ENCODE assay signal across 6 cellular contexts in the genomic region with DNA sequence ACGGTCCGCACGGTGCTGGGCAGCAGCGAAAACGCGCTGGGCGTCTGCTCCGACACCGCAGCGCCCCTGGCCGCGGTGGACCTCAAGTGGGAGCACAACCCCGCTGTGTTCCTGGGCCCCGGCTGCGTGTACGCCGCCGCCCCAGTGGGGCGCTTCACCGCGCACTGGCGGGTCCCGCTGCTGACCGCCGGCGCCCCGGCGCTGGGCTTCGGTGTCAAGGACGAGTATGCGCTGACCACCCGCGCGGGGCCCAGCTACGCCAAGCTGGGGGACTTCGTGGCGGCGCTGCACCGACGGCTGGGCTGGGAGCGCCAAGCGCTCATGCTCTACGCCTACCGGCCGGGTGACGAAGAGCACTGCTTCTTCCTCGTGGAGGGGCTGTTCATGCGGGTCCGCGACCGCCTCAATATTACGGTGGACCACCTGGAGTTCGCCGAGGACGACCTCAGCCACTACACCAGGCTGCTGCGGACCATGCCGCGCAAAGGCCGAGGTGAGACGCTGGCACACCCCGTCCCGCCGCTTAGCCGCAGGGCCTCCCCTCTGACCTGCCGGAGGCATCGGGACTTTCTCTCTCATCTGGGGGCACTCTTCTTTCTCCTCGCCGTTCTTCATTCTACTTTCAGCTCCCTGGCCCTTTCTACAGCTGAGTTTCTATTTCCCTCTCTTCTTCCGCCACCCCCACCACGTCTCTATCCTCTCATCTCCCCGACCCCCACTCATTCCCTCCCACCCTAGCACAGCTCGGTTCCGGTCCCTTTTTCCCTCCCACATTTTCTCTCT. TPM values are rescaled to one million over a fixed set of nuclear protein-coding genes. Genes with fewer than 3 reads are reported as not detected.
DNase-seq lines count a peak whose midpoint lies in the region; ATAC-seq and TF ChIP-seq lines count a peak whose summit lies in the region.

No MANE protein-coding gene starts in this region.

- H3K9me3 ChIP-seq in skeletal muscle tissue (ENCODE audit: control insufficient read depth in 3 of 3, low read length in 3 of 3): no peaks in the 10 kb centered on the region

- peaks cover 10 to 24% (median 18%) of the 10 kb centered on the region in 3 donors for H3K4me1 ChIP-seq in skeletal muscle tissue (ENCODE audit: control insufficient read depth in 3 of 3, insufficient read depth in 3 of 3, low read length in 3 of 3)

- TF ChIP-seq POLR2A in erythroblast (IDR thresholded peaks at IDR 0.05; ENCODE audit: low read length): no peak

- no peak for ATAC-seq in GM21526 (IDR thresholded peaks at IDR 0.05; ENCODE audit: low FRiP score, unreplicated experiment)
- no peak for ATAC-seq in GM18907 (IDR thresholded peaks at IDR 0.05; ENCODE audit: unreplicated experiment)

- H3K27ac ChIP-seq in skeletal muscle tissue (ENCODE audit: low read depth, low read length): no peak overlapping the region

- no peaks in the 10 kb centered on the region for H3K36me3 ChIP-seq in skeletal muscle tissue (ENCODE audit: control insufficient read depth in 3 of 3, insufficient read depth in 3 of 3, low read length in 3 of 3)

- peak overlapping the region; percentile 57 to 74 (median 63) for H3K4me3 ChIP-seq in skeletal muscle tissue (ENCODE audit: low read length in 3 of 3)

- H3K9ac ChIP-seq in skeletal muscle tissue (ENCODE audit: low read depth in 1 of 3, low read length in 3 of 3): peak overlapping the region; percentile 33 to 68 (median 38)

- DNase-seq in activated effector memory CD4-positive, alpha-beta T cell treated with anti-CD3 and anti-CD28 coated beads, Interleukin-2, amount 50 U/mL, for 16 hours: peak; percentile 73
- DNase-seq in activated effector memory CD4-positive, alpha-beta T cell treated with Interleukin-2 at 50 U/mL for 16 hours: no peak
- DNase-seq in erythroblast (lab: John Stamatoyannopoulos, UW): peak; percentile 51 to 61

- H3K27me3 ChIP-seq in skeletal muscle tissue (ENCODE audit: control insufficient read depth in 3 of 3, insufficient read depth in 3 of 3, low read length in 3 of 3): peaks cover 23 to 38% (median 33%) of the 10 kb centered on the region in 3 donors

RNA-seq across cellular contexts. Expression of a gene that starts 1.0 kb away (rescaled TPM):
- total RNA-seq in skeletal muscle tissue: 11.5 TPM

RNA-seq across cellular contexts. Expression of a gene that starts 8.7 kb away (rescaled TPM):
- total RNA-seq in skeletal muscle tissue: 148 TPM

RNA-seq across cellular contexts. Expression of a gene that starts 21.0 kb away (rescaled TPM):
- 56.4 TPM for total RNA-seq in skeletal muscle tissue

RNA-seq across cellular contexts. Expression of a gene that starts 45.7 kb away (rescaled TPM):
- 46.4 TPM for total RNA-seq in skeletal muscle tissue

RNA-seq across cellular contexts. Expression of a gene that starts 48.3 kb away (rescaled TPM):
- 24.0 TPM for total RNA-seq in skeletal muscle tissue
